In the genomic region with DNA sequence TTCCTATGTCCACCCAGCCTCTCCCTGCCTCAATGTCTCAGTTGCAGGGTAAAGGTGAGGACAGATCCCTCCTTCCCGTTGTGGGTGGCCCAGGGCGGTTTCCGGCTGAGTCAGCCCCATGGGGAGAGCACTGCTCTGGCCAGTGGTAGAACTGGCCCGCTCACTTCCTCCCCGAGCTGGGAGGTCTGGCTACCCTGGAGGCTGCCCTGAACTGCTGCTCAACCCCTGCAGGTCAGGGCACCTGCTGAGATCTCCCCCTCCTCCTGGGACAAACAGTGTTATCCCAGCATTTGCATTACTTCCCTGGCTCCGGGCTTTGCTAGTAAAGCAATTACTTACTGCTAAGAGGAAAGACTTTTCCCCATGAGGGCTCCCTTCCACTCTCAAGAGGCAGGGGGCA, we compare ENCODE assay signal across 22 cellular contexts. TPM values are rescaled to one million over a fixed set of nuclear protein-coding genes. Genes with fewer than 3 reads are reported as not detected.
DNase-seq lines count a peak whose midpoint lies in the region; ATAC-seq, FAIRE-seq and TF ChIP-seq lines count a peak whose summit lies in the region.
"Had no signal": no experiment of that assay in that cellular context is flagged by ENCODE, and none has a peak within 500 bp of the region (broad histone marks: within the 10 kb centered on the region; RNA-seq: fewer than 3 reads in every experiment).

No MANE protein-coding gene starts in this region.

- no peak overlapping the region for H2BK12ac ChIP-seq in H1 (ENCODE audit: low read depth, low read length)

- H3K79me1 ChIP-seq in IMR-90 (ENCODE audit: low read depth in 1 of 2, low read length in 2 of 2) (no peaks in the 10 kb centered on the region), H1 (ENCODE audit: low read depth, low read length) (no peaks in the 10 kb centered on the region)

- H3K36me3 ChIP-seq in IMR-90 (ENCODE audit: control insufficient read depth, insufficient read depth, low read length) = no peaks in the 10 kb centered on the region
- no peaks in the 10 kb centered on the region for H3K36me3 ChIP-seq in H1 (ENCODE audit: control insufficient read depth in 2 of 4, insufficient read depth in 4 of 4, low read length in 3 of 4)
- H3K36me3 ChIP-seq in lung (ENCODE audit: control insufficient read depth in 2 of 2, insufficient read depth in 2 of 2, low read length in 2 of 2) = no peaks in the 10 kb centered on the region
- no peaks in the 10 kb centered on the region for H3K36me3 ChIP-seq in kidney (ENCODE audit: control insufficient read depth in 1 of 2, insufficient read depth in 2 of 2, low read length in 2 of 2)
- H3K36me3 ChIP-seq: brain microvascular endothelial cell, vagina had no signal

- peak; percentile 59 for DNase-seq in Calu3
- DNase-seq in IMR-90 = no peak
- DNase-seq in H1 (ENCODE audit: low read depth in 1 of 2, low spot score in 2 of 2) = no peak
- peak; percentile 33 for DNase-seq in lung (ENCODE audit: low spot score)
- DNase-seq in GM10266 (ENCODE audit: extremely low spot score) = no peak
- DNase-seq in SKM-1 (lab: John Stamatoyannopoulos, UW; ENCODE audit: unreplicated experiment) = no peak
- no peak for DNase-seq in superior temporal gyrus (ENCODE audit: extremely low spot score)
- DNase-seq in kidney = no peak
- DNase-seq: activated CD4-positive, alpha-beta T cell treated with anti-CD3 and anti-CD28 coated beads, Interleukin-2, amount 50 U/mL, for 48 hours; activated T-cell treated with anti-CD3 and anti-CD28 coated beads, Interleukin-2, amount 50 U/mL, for 4 hours; brain microvascular endothelial cell; CD8-positive, alpha-beta memory T cell; EL; mammary epithelial cell; NCI-H2081 treated with DMSO at 0.1 percent for 48 hours; NCI-H524 treated with DMSO at 0.1 percent for 48 hours; psoas muscle had no signal

- no peak overlapping the region for H3K23ac ChIP-seq in IMR-90 (ENCODE audit: low read depth, low read length)
- no peak overlapping the region for H3K23ac ChIP-seq in H1 (ENCODE audit: insufficient read length)

- H3K27me3 ChIP-seq in IMR-90 (ENCODE audit: control insufficient read depth, insufficient read depth, low read length) (peaks cover 26% of the 10 kb centered on the region), H1 (replicated peaks in 1 of 4; ENCODE audit: control insufficient read depth in 3 of 4, extremely low read depth in 1 of 4, insufficient read depth in 3 of 4, low read length in 3 of 4) (no peaks in the 10 kb centered on the region), lung (ENCODE audit: control insufficient read depth, insufficient read depth) (no peaks in the 10 kb centered on the region)
- H3K27me3 ChIP-seq: brain microvascular endothelial cell, vagina had no signal

- H3K27ac ChIP-seq in IMR-90 (ENCODE audit: insufficient read depth, low read length) (no peak overlapping the region), H1 (ENCODE audit: low read depth, low read length) (no peak overlapping the region), lung (ENCODE audit: low read depth in 1 of 2, low read length in 1 of 2) (no peak overlapping the region), kidney (ENCODE audit: low read depth in 2 of 2, low read length in 2 of 2) (no peak overlapping the region)
- H3K27ac ChIP-seq: brain microvascular endothelial cell, psoas muscle, vagina had no signal

- H4K5ac ChIP-seq in IMR-90 (ENCODE audit: low read depth, low read length) = no peak overlapping the region
- no peak overlapping the region for H4K5ac ChIP-seq in H1 (ENCODE audit: insufficient read length, low read depth, low read length)

- peak overlapping the region; percentile 49 for H2AFZ ChIP-seq in IMR-90 (replicated peaks; ENCODE audit: low read length, poor library complexity)
- no peak overlapping the region for H2AFZ ChIP-seq in H1 (ENCODE audit: low read length)

- no peak overlapping the region for H3K4ac ChIP-seq in IMR-90 (ENCODE audit: low read depth, low read length)
- no peak overlapping the region for H3K4ac ChIP-seq in H1 (replicated peaks; ENCODE audit: insufficient read length, low read depth, low read length)

- no peak overlapping the region for H3K4me3 Mint-ChIP-seq in Calu3 (ENCODE audit: low read depth, unreplicated experiment)
- H3K4me3 Mint-ChIP-seq: activated naive CD8-positive, alpha-beta T cell; activated T-cell treated with anti-CD3 and anti-CD28 coated beads, Interleukin-2, amount 50 U/mL, for 4 hours; CD8-positive, alpha-beta memory T cell; natural killer cell treated with Interleukin-12 subunit alpha and Interleukin-12 subunit beta and Interleukin-15 and Interleukin-18, amount 100 ng/mL, for 72 hours; stimulated activated naive CD8-positive, alpha-beta T cell treated with anti-CD3 and anti-CD28 coated beads, Interleukin-15, Interleukin-2, amounts not matched to agents 100 ng/mL and 50 ng/mL, for 24 hours had no signal

- H2BK15ac ChIP-seq in IMR-90 (ENCODE audit: low read depth, low read length) = no peak overlapping the region
- no peak overlapping the region for H2BK15ac ChIP-seq in H1 (ENCODE audit: low read length)

- H3K27ac Mint-ChIP-seq in Calu3 (ENCODE audit: unreplicated experiment) = no peak overlapping the region
- H3K27ac Mint-ChIP-seq: activated naive CD8-positive, alpha-beta T cell; CD8-positive, alpha-beta memory T cell; natural killer cell treated with Interleukin-12 subunit alpha and Interleukin-12 subunit beta and Interleukin-15 and Interleukin-18, amount 100 ng/mL, for 72 hours; stimulated activated naive CD8-positive, alpha-beta T cell treated with anti-CD3 and anti-CD28 coated beads, Interleukin-15, Interleukin-2, amounts not matched to agents 100 ng/mL and 50 ng/mL, for 24 hours had no signal

- no peak for TF ChIP-seq RAD21 in IMR-90 (IDR thresholded peaks at IDR 0.05; ENCODE audit: low read length)
- no peak for TF ChIP-seq RAD21 in H1 (IDR thresholded peaks at IDR 0.05 in 1 of 2, conservative IDR thresholded peaks at IDR 0.05 in 1 of 2; ENCODE audit: low read depth in 2 of 2, low read length in 2 of 2)

- intact Hi-C loops in Calu3 (cut with micrococcal nuclease; ENCODE audit: unreplicated experiment) (no loop called here), IMR-90 (cut with micrococcal nuclease) (no loop called here), kidney (cut with DNase I) (no loop called here)

- H4K91ac ChIP-seq in IMR-90 (ENCODE audit: insufficient read depth, low read depth, low read length) (no peak overlapping the region), H1 (replicated peaks; ENCODE audit: insufficient read length, low read length) (no peak overlapping the region)

- H3K4me2 ChIP-seq in IMR-90 (ENCODE audit: low read depth, low read length) = no peak overlapping the region
- H3K4me2 ChIP-seq in H1 (ENCODE audit: insufficient read depth in 1 of 2, low read depth in 2 of 2, low read length in 2 of 2) = no peak overlapping the region

- CTCF ChIA-PET in Calu3 (lab: Charles Lee) (interaction anchor here (1.3 to 2.1 kb wide), 2 partner anchors 13 to 29 kb away, joined by 3 to 13 read pairs; no protein-coding TSS in a partner anchor), IMR-90 (lab: Yijun Ruan, JAX) (interaction anchor here (0.6 kb wide), 1 partner anchor 81 kb away, joined by 4 read pairs; no protein-coding TSS in a partner anchor), H1 (lab: Charles Lee; ENCODE audit: partially characterized antibody) (interaction anchor here (1.1 to 25.2 kb wide), 8 partner anchors 12 to 44 kb away, joined by 4 to 477 read pairs (median 46); a partner anchor contains a TSS)

- no peak for ATAC-seq in IMR-90 (ENCODE audit: low read depth)
- ATAC-seq in lung (ENCODE audit: insufficient read depth, low FRiP score) = no peak
- ATAC-seq: activated T-cell treated with anti-CD3 and anti-CD28 coated beads, Interleukin-2, amount 50 U/mL, for 4 hours had no signal

- H3K4me1 ChIP-seq in IMR-90 (ENCODE audit: control insufficient read depth, insufficient read depth, low read length) (no peaks in the 10 kb centered on the region), H1 (replicated peaks in 1 of 4; ENCODE audit: control insufficient read depth in 3 of 4, insufficient read depth in 4 of 4, low read length in 3 of 4) (peaks cover 3 to 12% (median 8%) of the 10 kb centered on the region in 4 experiments; a peak in 4 of 7 replicates), lung (ENCODE audit: control insufficient read depth in 2 of 2, insufficient read depth in 2 of 2, low read length in 2 of 2) (no peaks in the 10 kb centered on the region), kidney (ENCODE audit: control insufficient read depth in 1 of 2, insufficient read depth in 1 of 2, low read depth in 1 of 2, low read length in 2 of 2) (no peaks in the 10 kb centered on the region)
- H3K4me1 ChIP-seq: psoas muscle, vagina had no signal

- no peaks in the 10 kb centered on the region for H3K27me3 Mint-ChIP-seq in Calu3 (ENCODE audit: unreplicated experiment)

- H2AK5ac ChIP-seq in IMR-90 (ENCODE audit: low read depth, low read length) = no peak overlapping the region
- H2AK5ac ChIP-seq in H1 (ENCODE audit: low read depth, low read length) = no peak overlapping the region

- H3K9ac ChIP-seq in IMR-90 (ENCODE audit: low read depth, low read length) (no peak overlapping the region), H1 (replicated peaks in 1 of 4; ENCODE audit: extremely low read depth in 1 of 4, low read depth in 3 of 4, low read length in 3 of 4) (no peak overlapping the region), kidney (ENCODE audit: low read length in 2 of 2) (no peak overlapping the region)

- no peaks in the 10 kb centered on the region for H3K23me2 ChIP-seq in H1 (ENCODE audit: low read depth, low read length)

- no peak for TF ChIP-seq EP300 in H1 (IDR thresholded peaks at IDR 0.05; ENCODE audit: borderline replicate concordance in 1 of 2, low read depth in 2 of 2, low read length in 2 of 2)

- TF ChIP-seq CTCF in Calu3 (IDR thresholded peaks at IDR 0.05; ENCODE audit: unreplicated experiment) = no peak
- TF ChIP-seq CTCF in IMR-90 (conservative IDR thresholded peaks at IDR 0.05; ENCODE audit: low read depth, low read length) = no peak
- TF ChIP-seq CTCF in H1 (IDR thresholded peaks at IDR 0.05; ENCODE audit: control extremely low read depth in 1 of 3, insufficient read depth in 1 of 3, low read depth in 1 of 3, low read length in 3 of 3) = no peak
- TF ChIP-seq CTCF in lung (IDR thresholded peaks at IDR 0.05; ENCODE audit: control extremely low read depth, extremely low read depth) = no peak
- TF ChIP-seq CTCF in GM10266 (IDR thresholded peaks at IDR 0.05; ENCODE audit: control insufficient read depth, insufficient read depth, low read depth, missing control alignments) = no peak
- no peak for TF ChIP-seq CTCF in kidney (IDR thresholded peaks at IDR 0.05; ENCODE audit: borderline replicate concordance, extremely low read depth, insufficient read depth)

- no peaks in the 10 kb centered on the region for H4K20me1 ChIP-seq in IMR-90 (ENCODE audit: insufficient read depth, low read length)
- no peaks in the 10 kb centered on the region for H4K20me1 ChIP-seq in H1 (replicated peaks in 1 of 2; ENCODE audit: control insufficient read depth in 1 of 2, insufficient read depth in 2 of 2, low read length in 2 of 2)

- in situ Hi-C loops in IMR-90 (cut with MboI; ENCODE audit: low sequenced_read_pairs) = no loop called here

- H2AK9ac ChIP-seq in IMR-90 (replicated peaks; ENCODE audit: low read depth, low read length, poor library complexity) = no peak overlapping the region

- no peaks in the 10 kb centered on the region for H3K9me3 Mint-ChIP-seq in Calu3 (ENCODE audit: low read depth, unreplicated experiment)
- H3K9me3 Mint-ChIP-seq: activated T-cell treated with anti-CD3 and anti-CD28 coated beads, Interleukin-2, amount 50 U/mL, for 4 hours; CD8-positive, alpha-beta memory T cell; natural killer cell treated with Interleukin-12 subunit alpha and Interleukin-12 subunit beta and Interleukin-15 and Interleukin-18, amount 100 ng/mL, for 72 hours; stimulated activated naive CD8-positive, alpha-beta T cell treated with anti-CD3 and anti-CD28 coated beads, Interleukin-15, Interleukin-2, amounts not matched to agents 100 ng/mL and 50 ng/mL, for 24 hours had no signal

- H3K4me1 Mint-ChIP-seq in Calu3 (ENCODE audit: low read depth, unreplicated experiment) = peaks cover 8% of the 10 kb centered on the region
- H3K4me1 Mint-ChIP-seq: CD8-positive, alpha-beta memory T cell had no signal

- no peak overlapping the region for H2BK5ac ChIP-seq in IMR-90 (ENCODE audit: low read depth, low read length, poor library complexity, severe bottlenecking)
- H2BK5ac ChIP-seq in H1 (ENCODE audit: low read depth, low read length) = no peak overlapping the region

- H3K4me3 ChIP-seq in IMR-90 (ENCODE audit: insufficient read depth, low read depth, low read length) (no peak overlapping the region), H1 (ENCODE audit: extremely low read depth in 1 of 4, insufficient read depth in 2 of 4, low read depth in 3 of 4, low read length in 4 of 4) (no peak overlapping the region), lung (no peak overlapping the region), kidney (ENCODE audit: low read length in 2 of 2) (no peak overlapping the region)
- H3K4me3 ChIP-seq: psoas muscle, vagina had no signal

- H4K8ac ChIP-seq in IMR-90 (ENCODE audit: low read depth in 2 of 2, low read length in 2 of 2) (no peak overlapping the region), H1 (ENCODE audit: extremely low read depth, insufficient read depth, low read length) (no peak overlapping the region)

- H2BK20ac ChIP-seq in IMR-90 (ENCODE audit: low read depth, low read length) (no peak overlapping the region), H1 (ENCODE audit: low read length) (no peak overlapping the region)

- no peaks in the 10 kb centered on the region for H3K36me3 Mint-ChIP-seq in Calu3 (ENCODE audit: insufficient read depth, unreplicated experiment)
- H3K36me3 Mint-ChIP-seq: activated naive CD8-positive, alpha-beta T cell; CD8-positive, alpha-beta memory T cell; natural killer cell treated with Interleukin-12 subunit alpha and Interleukin-12 subunit beta and Interleukin-15 and Interleukin-18, amount 100 ng/mL, for 72 hours had no signal

- H3K9me3 ChIP-seq in IMR-90 (ENCODE audit: control insufficient read depth, insufficient read depth, low read length) (no peaks in the 10 kb centered on the region), H1 (ENCODE audit: insufficient read depth in 2 of 2, low read depth in 1 of 2, low read length in 1 of 2) (no peaks in the 10 kb centered on the region), lung (ENCODE audit: control insufficient read depth in 2 of 2, insufficient read depth in 1 of 2, low read length in 1 of 2) (no peaks in the 10 kb centered on the region), kidney (ENCODE audit: control insufficient read depth in 1 of 2, low read length in 2 of 2) (no peaks in the 10 kb centered on the region)
- H3K9me3 ChIP-seq: psoas muscle, vagina had no signal

- dilution Hi-C loops in IMR-90 (cut with HindIII; ENCODE audit: low sequenced_read_pairs, unreplicated experiment) = no loop called here

- FAIRE-seq in H1 (lab: Jason Lieb, UNC) (no peak), kidney (lab: Jason Lieb, UNC) (no peak)
- FAIRE-seq: HTR-8/SVneo had no signal

- no peaks in the 10 kb centered on the region for H3K9me1 ChIP-seq in IMR-90 (ENCODE audit: insufficient read depth, low read length)

- H3K18ac ChIP-seq in IMR-90 (ENCODE audit: low read depth, low read length) (no peak overlapping the region), H1 (ENCODE audit: extremely low read depth, low read length) (no peak overlapping the region; the same call in 1 of the 2 replicates)

- H3K56ac ChIP-seq in IMR-90 (ENCODE audit: extremely low read depth, insufficient read depth, low read length) (no peak overlapping the region), H1 (replicated peaks; ENCODE audit: insufficient read length, low read depth, low read length) (no peak overlapping the region)

- no peak for TF ChIP-seq POLR2A in IMR-90 (IDR thresholded peaks at IDR 0.05; ENCODE audit: low read depth, low read length)
- TF ChIP-seq POLR2A in H1 (IDR thresholded peaks at IDR 0.05; ENCODE audit: control extremely low read depth in 1 of 2, low read depth in 2 of 2, low read length in 2 of 2) = no peak

- POLR2A ChIA-PET in IMR-90 (lab: Charles Lee; ENCODE audit: unreplicated experiment) (no interaction called here), H1 (lab: Charles Lee; ENCODE audit: partially characterized antibody) (interaction anchor here (0.9 to 1.9 kb wide), 6 partner anchors 13 to 28 kb away, joined by 3 to 6 read pairs (median 3); a partner anchor contains a TSS)

- H3K14ac ChIP-seq in IMR-90 (replicated peaks; ENCODE audit: low read depth, low read length) (no peak overlapping the region), H1 (ENCODE audit: insufficient read length) (no peak overlapping the region)

- BruUV-seq in Calu3 (replicated peaks; lab: Mats Ljungman, UMichigan) (no TSS peak), IMR-90 (replicated peaks; lab: Mats Ljungman, UMichigan) (no TSS peak)

- H3K79me2 ChIP-seq in H1 (ENCODE audit: control insufficient read depth in 1 of 2, insufficient read depth in 2 of 2, low read length in 2 of 2) = no peaks in the 10 kb centered on the region

- WGBS in IMR-90 (ENCODE audit: extremely low coverage in 2 of 2, insufficient read length in 1 of 2), 2 experiments = 60% methylated on average over 2 of the region's 6 CpGs; no CpG with 5 or more reads in 1 of the 2 experiments
- 80% methylated on average over 6 of the region's 6 CpGs; no CpG with 5 or more reads in 1 of the 2 experiments for WGBS in H1 (ENCODE audit: extremely low coverage in 1 of 2, insufficient coverage in 1 of 2, insufficient read length in 1 of 2, insufficient replicate concordance in 2 of 2, low coverage in 1 of 2, low lambda C conversion rate in 2 of 2, missing lambda C conversion rate in 1 of 2), 2 experiments
- WGBS in lung, 2 donors = 67 to 72% methylated on average over 6 of the region's 6 CpGs

- H2BK120ac ChIP-seq in IMR-90 (ENCODE audit: low read depth, low read length) = no peak overlapping the region
- no peak overlapping the region for H2BK120ac ChIP-seq in H1 (replicated peaks; ENCODE audit: low read depth, low read length)

RNA-seq across cellular contexts. Expression of a gene that starts 21.4 kb away (rescaled TPM):
- total RNA-seq in Calu3 (2022) (57.1 and 57.3 TPM in 2 replicates), IMR-90 (2012; rRNA removed) (45.3 and 49.5 TPM in 2 replicates), lung (10 to 100 TPM; 25.9 to 86.6 TPM), kidney (40.3 TPM)
- polyA plus RNA-seq in IMR-90 (2012; rRNA removed) (69.3 and 72.0 TPM in 2 replicates), H1 (2011; rRNA removed) (45.8 and 65.7 TPM in 2 replicates), lung (100 to 1,000 TPM in 1 of 2 donors, 10 to 100 TPM in 1; 37.1 to 136 TPM), kidney (ENCODE audit: insufficient read depth, low read depth, low replicate concordance) (20.9 TPM)
- 76.2 and 79.9 TPM in 2 replicates for polyA plus RNA-seq in IMR-90 (2012; cell fraction: cytosol; rRNA removed)
- polyA plus RNA-seq in IMR-90 (2012; cell fraction: nucleus; rRNA removed; ENCODE audit: low replicate concordance) = 87.3 and 216 TPM in 2 replicates
- 44.0 and 45.8 TPM in 2 replicates for total RNA-seq in H1 (2021; fragmentation: NEBNext Ultra II Directional; extraction: Animal tissue kit (Norgen Biotek cat#: 25700))
- 43.6 TPM for polyA plus RNA-seq in H1 (2011; cell fraction: cytosol; rRNA removed)
- polyA plus RNA-seq in H1 (2011; cell fraction: nucleus; rRNA removed) = 114 TPM
- 25.6 to 53.4 TPM (median 41.9 TPM) in 4 replicates for polyA plus RNA-seq in H1 (2012, experiment 1 of 2)
- 34.0 TPM for polyA plus RNA-seq in H1 (2012, experiment 2 of 2)
- 24.3 TPM for polyA plus RNA-seq in H1 (2013, experiment 1 of 2)
- 24.7 TPM for polyA plus RNA-seq in H1 (2013, experiment 2 of 2)
- polyA minus RNA-seq in H1 (2011; rRNA and poly(A)+ RNA removed) = 45.8 and 49.4 TPM in 2 replicates
- polyA minus RNA-seq in H1 (2011; cell fraction: cytosol; rRNA and poly(A)+ RNA removed) = 24.7 TPM
- 44.8 TPM for polyA minus RNA-seq in H1 (2011; cell fraction: nucleus; rRNA and poly(A)+ RNA removed)

RNA-seq across cellular contexts. Expression of a gene that starts 24.5 kb away (rescaled TPM):
- total RNA-seq in Calu3 (2022) (14.5 and 17.4 TPM in 2 replicates), IMR-90 (2012; rRNA removed) (23.6 and 31.2 TPM in 2 replicates), lung (10 to 100 TPM; 12.5 to 61.9 TPM), kidney (10.3 TPM)
- polyA plus RNA-seq in IMR-90 (2012; rRNA removed) (29.8 and 35.6 TPM in 2 replicates), H1 (2011; rRNA removed) (59.5 and 80.0 TPM in 2 replicates), lung (10 to 100 TPM in 1 of 2 donors, 1 to 10 TPM in 1; 6.6 to 13.9 TPM), kidney (ENCODE audit: insufficient read depth, low read depth, low replicate concordance) (7.2 TPM)
- polyA plus RNA-seq in IMR-90 (2012; cell fraction: cytosol; rRNA removed) = 24.4 and 28.0 TPM in 2 replicates
- polyA plus RNA-seq in IMR-90 (2012; cell fraction: nucleus; rRNA removed; ENCODE audit: low replicate concordance) = 17.9 and 23.2 TPM in 2 replicates
- total RNA-seq in H1 (2021; fragmentation: NEBNext Ultra II Directional; extraction: Animal tissue kit (Norgen Biotek cat#: 25700)) = 33.9 and 35.6 TPM in 2 replicates
- polyA plus RNA-seq in H1 (2011; cell fraction: cytosol; rRNA removed) = 67.1 TPM
- polyA plus RNA-seq in H1 (2011; cell fraction: nucleus; rRNA removed) = 40.9 TPM
- polyA plus RNA-seq in H1 (2012, experiment 1 of 2) = 37.8 to 39.9 TPM (median 38.9 TPM) in 4 replicates
- 48.3 TPM for polyA plus RNA-seq in H1 (2012, experiment 2 of 2)
- 28.9 TPM for polyA plus RNA-seq in H1 (2013, experiment 1 of 2)
- polyA plus RNA-seq in H1 (2013, experiment 2 of 2) = 29.1 TPM
- polyA minus RNA-seq in H1 (2011; rRNA and poly(A)+ RNA removed) = 70.0 and 77.4 TPM in 2 replicates
- 20.9 TPM for polyA minus RNA-seq in H1 (2011; cell fraction: cytosol; rRNA and poly(A)+ RNA removed)
- polyA minus RNA-seq in H1 (2011; cell fraction: nucleus; rRNA and poly(A)+ RNA removed) = 81.1 TPM

RNA-seq across cellular contexts. Expression of a gene that starts 45.3 kb away (rescaled TPM):
- total RNA-seq in Calu3 (2022) = 29.7 and 30.0 TPM in 2 replicates
- total RNA-seq in IMR-90 (2012; rRNA removed) = 34.2 and 45.8 TPM in 2 replicates
- 14.1 and 18.0 TPM in 2 replicates for polyA plus RNA-seq in IMR-90 (2012; rRNA removed)
- polyA plus RNA-seq in IMR-90 (2012; cell fraction: cytosol; rRNA removed) = 7.1 and 7.9 TPM in 2 replicates
- polyA plus RNA-seq in IMR-90 (2012; cell fraction: nucleus; rRNA removed; ENCODE audit: low replicate concordance) = 6.4 and 18.4 TPM in 2 replicates
- total RNA-seq in H1 (2021; fragmentation: NEBNext Ultra II Directional; extraction: Animal tissue kit (Norgen Biotek cat#: 25700)) = 42.6 and 43.5 TPM in 2 replicates
- 13.1 and 14.6 TPM in 2 replicates for polyA plus RNA-seq in H1 (2011; rRNA removed)
- 21.6 TPM for polyA plus RNA-seq in H1 (2011; cell fraction: cytosol; rRNA removed)
- 15.4 TPM for polyA plus RNA-seq in H1 (2011; cell fraction: nucleus; rRNA removed)
- 19.3 to 28.0 TPM (median 23.9 TPM) in 4 replicates for polyA plus RNA-seq in H1 (2012, experiment 1 of 2)
- polyA plus RNA-seq in H1 (2012, experiment 2 of 2) = 17.5 TPM
- 27.8 TPM for polyA plus RNA-seq in H1 (2013, experiment 1 of 2)
- 32.9 TPM for polyA plus RNA-seq in H1 (2013, experiment 2 of 2)
- 28.7 and 29.5 TPM in 2 replicates for polyA minus RNA-seq in H1 (2011; rRNA and poly(A)+ RNA removed)
- polyA minus RNA-seq in H1 (2011; cell fraction: cytosol; rRNA and poly(A)+ RNA removed) = 17.7 TPM
- polyA minus RNA-seq in H1 (2011; cell fraction: nucleus; rRNA and poly(A)+ RNA removed) = 43.8 TPM
- 10 to 100 TPM; 19.2 to 25.0 TPM for total RNA-seq in lung
- 10 to 100 TPM; 11.5 to 12.4 TPM for polyA plus RNA-seq in lung
- 26.0 TPM for total RNA-seq in kidney
- 11.8 TPM for polyA plus RNA-seq in kidney (ENCODE audit: insufficient read depth, low read depth, low replicate concordance)

Comparison
In these comparisons a context has a peak if more than half of its experiments do, and no peak if none do; other contexts are left out.
1. DNase-seq: peak in Calu3 (single experiment) and lung (single experiment); none in IMR-90 (single experiment), H1 (0 of 2), GM10266 (single experiment), SKM-1 (single experiment), superior temporal gyrus (single experiment) and kidney (single experiment).